15 cellular contexts compared by ENCODE assay signal in the genomic region with DNA sequence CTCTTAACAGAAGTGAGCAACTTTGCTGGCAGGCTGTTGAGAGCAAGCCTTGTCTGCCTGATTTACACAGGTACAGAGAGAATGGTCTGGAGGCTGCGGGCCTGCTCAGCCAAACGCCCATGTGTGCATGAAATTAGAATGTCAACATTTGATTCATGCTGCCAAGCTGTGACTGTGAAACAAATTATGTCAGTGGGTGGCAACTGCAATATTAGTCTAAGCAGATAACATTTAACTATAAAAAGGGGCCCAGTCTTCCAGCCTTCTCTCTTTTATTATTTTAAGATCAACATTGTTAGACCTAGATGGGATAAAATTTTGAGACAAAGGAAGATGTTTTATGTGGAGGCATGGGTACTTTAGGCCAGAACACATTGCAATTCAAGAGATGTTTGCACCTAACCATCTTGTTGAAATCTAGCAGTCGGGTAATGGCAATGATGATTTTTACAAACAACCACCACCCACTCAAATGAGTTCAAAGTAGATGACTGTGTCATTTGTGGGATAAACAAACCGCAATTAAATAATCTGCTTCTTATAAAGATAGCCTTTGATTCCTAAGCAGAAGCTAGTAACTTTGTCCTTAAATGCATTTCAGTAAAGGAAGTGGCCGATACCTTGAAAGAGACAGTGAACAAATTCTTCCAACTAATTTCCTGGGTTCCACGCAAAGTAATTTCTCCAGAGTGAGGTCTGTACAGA.
DNase-seq lines count a peak whose midpoint lies in the region; ATAC-seq, FAIRE-seq and TF ChIP-seq lines count a peak whose summit lies in the region.
"Had no signal": no experiment of that assay in that cellular context is flagged by ENCODE, and none has a peak within 500 bp of the region (broad histone marks: within the 10 kb centered on the region; RNA-seq: fewer than 3 reads in every experiment).

No MANE protein-coding gene starts in this region.

- no peak for TF ChIP-seq CTCF in activated CD8-positive, alpha-beta T cell treated with anti-CD3 and anti-CD28 coated beads for 36 hours (IDR thresholded peaks at IDR 0.05)
- TF ChIP-seq CTCF in epithelial cell of esophagus (IDR thresholded peaks at IDR 0.05; ENCODE audit: insufficient read depth, low read depth, low read length, missing control alignments), result no peak
- no peak for TF ChIP-seq CTCF in stomach (IDR thresholded peaks at IDR 0.05)
- TF ChIP-seq CTCF in ovary (IDR thresholded peaks at IDR 0.05), result no peak

- no peaks in the 10 kb centered on the region for H3K36me3 Mint-ChIP-seq in activated CD8-positive, alpha-beta T cell treated with anti-CD3 and anti-CD28 coated beads for 36 hours (ENCODE audit: low read depth)
- H3K36me3 Mint-ChIP-seq in activated CD8-positive, alpha-beta T cell treated with anti-CD3 and anti-CD28 coated beads, Interleukin-2, amount 10 ng/mL, durations not matched to agents 7 days and 5 days (ENCODE audit: low read depth), result no peaks in the 10 kb centered on the region
- H3K36me3 Mint-ChIP-seq: immature natural killer cell, naive B cell had no signal

- H3K9me3 Mint-ChIP-seq in activated CD8-positive, alpha-beta T cell treated with anti-CD3 and anti-CD28 coated beads for 36 hours, result no peaks in the 10 kb centered on the region
- no peaks in the 10 kb centered on the region for H3K9me3 Mint-ChIP-seq in activated CD8-positive, alpha-beta T cell treated with anti-CD3 and anti-CD28 coated beads, Interleukin-2, amount 10 ng/mL, durations not matched to agents 7 days and 5 days (ENCODE audit: insufficient read depth)
- H3K9me3 Mint-ChIP-seq: immature natural killer cell had no signal

- H3K36me3 ChIP-seq in stomach (no peaks in the 10 kb centered on the region), ovary (no peaks in the 10 kb centered on the region)
- H3K36me3 ChIP-seq: tibial artery had no signal

- H3K27me3 ChIP-seq in stomach, result no peaks in the 10 kb centered on the region
- H3K27me3 ChIP-seq in ovary, result no peaks in the 10 kb centered on the region
- H3K27me3 ChIP-seq: tibial artery had no signal

- no peak for FAIRE-seq in GM19239 (lab: Jason Lieb, UNC)
- FAIRE-seq: GM18507 had no signal

- CTCF ChIA-PET in activated CD8-positive, alpha-beta T cell treated with anti-CD3 and anti-CD28 coated beads for 36 hours (lab: Charles Lee), result no interaction called here
- CTCF ChIA-PET in activated CD8-positive, alpha-beta T cell treated with anti-CD3 and anti-CD28 coated beads, Interleukin-2, amount 10 ng/mL, durations not matched to agents 7 days and 5 days (lab: Charles Lee), result no interaction called here

- no peak overlapping the region for H3K4me3 Mint-ChIP-seq in activated CD8-positive, alpha-beta T cell treated with anti-CD3 and anti-CD28 coated beads for 36 hours
- H3K4me3 Mint-ChIP-seq in activated CD8-positive, alpha-beta T cell treated with anti-CD3 and anti-CD28 coated beads, Interleukin-2, amount 10 ng/mL, durations not matched to agents 7 days and 5 days, result no peak overlapping the region
- H3K4me3 Mint-ChIP-seq: immature natural killer cell, naive B cell had no signal

- intact Hi-C loops in activated CD8-positive, alpha-beta T cell treated with anti-CD3 and anti-CD28 coated beads for 36 hours (cut with micrococcal nuclease), result no loop called here
- intact Hi-C loops in stomach (cut with DNase I; ENCODE audit: low total_unique reads) (no loop called here), ovary (cut with DNase I) (no loop called here)

- H3K4me3 ChIP-seq in epithelial cell of esophagus (ENCODE audit: low read length) (no peak overlapping the region), stomach (no peak overlapping the region), ovary (no peak overlapping the region)
- H3K4me3 ChIP-seq: tibial artery had no signal

- TF ChIP-seq POLR2A in stomach (IDR thresholded peaks at IDR 0.05) (no peak), ovary (IDR thresholded peaks at IDR 0.05) (no peak)

- POLR2A ChIA-PET in activated CD8-positive, alpha-beta T cell treated with anti-CD3 and anti-CD28 coated beads for 36 hours (lab: Charles Lee), result interaction anchor here (1.4 kb wide), 1 partner anchor 14 kb away, joined by 3 read pairs; no protein-coding TSS in a partner anchor
- POLR2A ChIA-PET in activated CD8-positive, alpha-beta T cell treated with anti-CD3 and anti-CD28 coated beads, Interleukin-2, amount 10 ng/mL, durations not matched to agents 7 days and 5 days (lab: Charles Lee), result no interaction called here

- H3K27ac ChIP-seq in stomach, result peak overlapping the region in 1 of 5 donors; percentile 8
- H3K27ac ChIP-seq in ovary, result no peak overlapping the region
- H3K27ac ChIP-seq: tibial artery had no signal

- H3K4me1 Mint-ChIP-seq in activated CD8-positive, alpha-beta T cell treated with anti-CD3 and anti-CD28 coated beads for 36 hours (ENCODE audit: low read depth), result peaks cover 50% of the 10 kb centered on the region
- peaks cover 41% of the 10 kb centered on the region for H3K4me1 Mint-ChIP-seq in activated CD8-positive, alpha-beta T cell treated with anti-CD3 and anti-CD28 coated beads, Interleukin-2, amount 10 ng/mL, durations not matched to agents 7 days and 5 days (ENCODE audit: low read depth)
- H3K4me1 Mint-ChIP-seq: immature natural killer cell, naive B cell had no signal

- H3K9me3 ChIP-seq in stomach (no peaks in the 10 kb centered on the region), ovary (no peaks in the 10 kb centered on the region)
- H3K9me3 ChIP-seq: tibial artery had no signal

- 32 to 43% (median 40%) methylated on average over 6 of the region's 6 CpGs for WGBS in stomach, 5 donors
- 44 to 51% (median 46%) methylated on average over 6 of the region's 6 CpGs for WGBS in ovary, 3 donors

- peak; percentile 15 for DNase-seq in activated CD8-positive, alpha-beta T cell treated with anti-CD3 and anti-CD28 coated beads for 36 hours
- no peak for DNase-seq in activated CD8-positive, alpha-beta T cell treated with anti-CD3 and anti-CD28 coated beads, Interleukin-2, amount 10 ng/mL, durations not matched to agents 7 days and 5 days
- DNase-seq in NCI-H748 treated with DMSO at 0.1 percent for 48 hours (lab: John Stamatoyannopoulos, UW) (peak; percentile 73), epithelial cell of esophagus (ENCODE audit: low read depth) (peak; percentile 49), stomach (peak; percentile 66), ovary (no peak), GM19239 (ENCODE audit: insufficient read length, low spot score) (no peak)
- DNase-seq: activated CD4-positive, alpha-beta T cell treated with anti-CD3 and anti-CD28 coated beads for 1 hour; caudate nucleus; immature natural killer cell; naive B cell; NCI-H526 treated with DMSO at 0.1 percent for 48 hours; tibial artery had no signal

- TF ChIP-seq EP300 in stomach (IDR thresholded peaks at IDR 0.05) (no peak), ovary (IDR thresholded peaks at IDR 0.05) (no peak)

- H3K27me3 Mint-ChIP-seq in activated CD8-positive, alpha-beta T cell treated with anti-CD3 and anti-CD28 coated beads for 36 hours, result peaks cover 4% of the 10 kb centered on the region
- H3K27me3 Mint-ChIP-seq in activated CD8-positive, alpha-beta T cell treated with anti-CD3 and anti-CD28 coated beads, Interleukin-2, amount 10 ng/mL, durations not matched to agents 7 days and 5 days (ENCODE audit: low read depth), result peaks cover 5% of the 10 kb centered on the region
- H3K27me3 Mint-ChIP-seq: naive B cell had no signal

- peaks cover 0 to 7% (median 3%) of the 10 kb centered on the region in 4 donors for H3K4me1 ChIP-seq in stomach
- H3K4me1 ChIP-seq in ovary (ENCODE audit: insufficient read depth), result no peaks in the 10 kb centered on the region
- H3K4me1 ChIP-seq: tibial artery had no signal

- H3K27ac Mint-ChIP-seq in activated CD8-positive, alpha-beta T cell treated with anti-CD3 and anti-CD28 coated beads for 36 hours, result peak overlapping the region; percentile 22
- H3K27ac Mint-ChIP-seq in activated CD8-positive, alpha-beta T cell treated with anti-CD3 and anti-CD28 coated beads, Interleukin-2, amount 10 ng/mL, durations not matched to agents 7 days and 5 days, result no peak overlapping the region
- H3K27ac Mint-ChIP-seq: immature natural killer cell, naive B cell had no signal

- no peak for ATAC-seq in activated CD8-positive, alpha-beta T cell treated with anti-CD3 and anti-CD28 coated beads for 36 hours
- ATAC-seq in activated CD8-positive, alpha-beta T cell treated with anti-CD3 and anti-CD28 coated beads, Interleukin-2, amount 10 ng/mL, durations not matched to agents 7 days and 5 days, result no peak
- ATAC-seq in GM21825 (IDR thresholded peaks at IDR 0.05; ENCODE audit: unreplicated experiment), result no peak

Comparison
In these comparisons a context has a peak if more than half of its experiments do, and no peak if none do; other contexts are left out.
1. DNase-seq: peak in activated CD8-positive, alpha-beta T cell treated with anti-CD3 and anti-CD28 coated beads for 36 hours (single experiment), NCI-H748 treated with DMSO at 0.1 percent for 48 hours (single experiment), epithelial cell of esophagus (single experiment) and stomach (single experiment); none in activated CD8-positive, alpha-beta T cell treated with anti-CD3 and anti-CD28 coated beads, Interleukin-2, amount 10 ng/mL, durations not matched to agents 7 days and 5 days (single experiment), ovary (0 of 5) and GM19239 (single experiment).